8 cellular contexts compared by ENCODE assay signal in genomic region chr11:120612363-120613263, GRCh38.
DNase-seq lines count a peak whose midpoint lies in the region; ATAC-seq and TF ChIP-seq lines count a peak whose summit lies in the region.

No MANE protein-coding gene starts in this region.

- no peaks in the 10 kb centered on the region for H3K27me3 Mint-ChIP-seq in activated CD4-positive, alpha-beta T cell treated with anti-CD3 and anti-CD28 coated beads, Interleukin-2, amount 10 ng/mL, durations not matched to agents 7 days and 5 days
- H3K27me3 Mint-ChIP-seq in activated CD8-positive, alpha-beta T cell treated with anti-CD3 and anti-CD28 coated beads, Interleukin-2, amount 10 ng/mL, durations not matched to agents 7 days and 5 days (ENCODE audit: low read depth), result no peaks in the 10 kb centered on the region

- DNase-seq in activated CD4-positive, alpha-beta T cell treated with anti-CD3 and anti-CD28 coated beads, Interleukin-2, amount 10 ng/mL, durations not matched to agents 7 days and 5 days, result no peak
- DNase-seq in activated CD4-positive, alpha-beta T cell treated with anti-CD3 and anti-CD28 coated beads, Interleukin-2, amount 50 U/mL, for 1 hour, result no peak
- DNase-seq in activated CD8-positive, alpha-beta T cell treated with anti-CD3 and anti-CD28 coated beads, Interleukin-2, amount 10 ng/mL, durations not matched to agents 7 days and 5 days, result peak; percentile 26
- peak in 3 of 5 donors; percentile 33 to 51 (median 35) for DNase-seq in ovary
- no peak for DNase-seq in NCI-H2029 (lab: John Stamatoyannopoulos, UW)
- no peak for DNase-seq in NCI-H2171 (lab: John Stamatoyannopoulos, UW)
- DNase-seq in esophagus muscularis mucosa (ENCODE audit: extremely low spot score), result no peak

- TF ChIP-seq EP300 in ovary (IDR thresholded peaks at IDR 0.05), result no peak
- TF ChIP-seq EP300 in esophagus muscularis mucosa (IDR thresholded peaks at IDR 0.05), result no peak

- WGBS in ovary, 3 donors, result 47 to 60% (median 49%) methylated on average over 9 of the region's 9 CpGs
- WGBS in esophagus muscularis mucosa, result 67% methylated on average over 9 of the region's 9 CpGs

- H3K9me3 ChIP-seq in ovary (no peaks in the 10 kb centered on the region), esophagus muscularis mucosa (peaks cover 0 to 3% (median 2%) of the 10 kb centered on the region in 4 donors)

- no peaks in the 10 kb centered on the region for H3K36me3 Mint-ChIP-seq in activated CD4-positive, alpha-beta T cell treated with anti-CD3 and anti-CD28 coated beads, Interleukin-2, amount 10 ng/mL, durations not matched to agents 7 days and 5 days (ENCODE audit: low read depth)
- H3K36me3 Mint-ChIP-seq in activated CD8-positive, alpha-beta T cell treated with anti-CD3 and anti-CD28 coated beads, Interleukin-2, amount 10 ng/mL, durations not matched to agents 7 days and 5 days (ENCODE audit: low read depth), result no peaks in the 10 kb centered on the region

- CTCF ChIA-PET in activated CD4-positive, alpha-beta T cell treated with anti-CD3 and anti-CD28 coated beads, Interleukin-2, amount 10 ng/mL, durations not matched to agents 7 days and 5 days (lab: Charles Lee), result interaction anchor here (1.3 kb wide), 1 partner anchor 11 kb away, joined by 5 read pairs; no protein-coding TSS in a partner anchor
- CTCF ChIA-PET in activated CD8-positive, alpha-beta T cell treated with anti-CD3 and anti-CD28 coated beads, Interleukin-2, amount 10 ng/mL, durations not matched to agents 7 days and 5 days (lab: Charles Lee), result no interaction called here

- no peak overlapping the region for H3K27ac ChIP-seq in ovary
- H3K27ac ChIP-seq in esophagus muscularis mucosa (replicated peaks in 1 of 4), result no peak overlapping the region

- no peak overlapping the region for H3K4me3 ChIP-seq in ovary
- no peak overlapping the region for H3K4me3 ChIP-seq in esophagus muscularis mucosa

- POLR2A ChIA-PET in activated CD4-positive, alpha-beta T cell treated with anti-CD3 and anti-CD28 coated beads, Interleukin-2, amount 10 ng/mL, durations not matched to agents 7 days and 5 days (lab: Charles Lee), result no interaction called here
- POLR2A ChIA-PET in activated CD8-positive, alpha-beta T cell treated with anti-CD3 and anti-CD28 coated beads, Interleukin-2, amount 10 ng/mL, durations not matched to agents 7 days and 5 days (lab: Charles Lee), result no interaction called here

- H3K4me1 ChIP-seq in ovary (ENCODE audit: insufficient read depth) (peaks cover 20% of the 10 kb centered on the region), esophagus muscularis mucosa (peaks cover 9 to 25% (median 23%) of the 10 kb centered on the region in 4 donors)

- peak; percentile 75 for ATAC-seq in HG02970 (IDR thresholded peaks at IDR 0.05; ENCODE audit: low FRiP score, unreplicated experiment)
- peak; percentile 23 for ATAC-seq in activated CD8-positive, alpha-beta T cell treated with anti-CD3 and anti-CD28 coated beads, Interleukin-2, amount 10 ng/mL, durations not matched to agents 7 days and 5 days

- H3K9me3 Mint-ChIP-seq in activated CD4-positive, alpha-beta T cell treated with anti-CD3 and anti-CD28 coated beads, Interleukin-2, amount 10 ng/mL, durations not matched to agents 7 days and 5 days, result peaks cover under 1% of the 10 kb centered on the region
- H3K9me3 Mint-ChIP-seq in activated CD8-positive, alpha-beta T cell treated with anti-CD3 and anti-CD28 coated beads, Interleukin-2, amount 10 ng/mL, durations not matched to agents 7 days and 5 days (ENCODE audit: insufficient read depth), result no peaks in the 10 kb centered on the region

- no peak for TF ChIP-seq CTCF in ovary (IDR thresholded peaks at IDR 0.05)
- TF ChIP-seq CTCF in esophagus muscularis mucosa (IDR thresholded peaks at IDR 0.05), result no peak

- H3K4me1 Mint-ChIP-seq in activated CD4-positive, alpha-beta T cell treated with anti-CD3 and anti-CD28 coated beads, Interleukin-2, amount 10 ng/mL, durations not matched to agents 7 days and 5 days, result peaks cover 15% of the 10 kb centered on the region
- peaks cover 11% of the 10 kb centered on the region for H3K4me1 Mint-ChIP-seq in activated CD8-positive, alpha-beta T cell treated with anti-CD3 and anti-CD28 coated beads, Interleukin-2, amount 10 ng/mL, durations not matched to agents 7 days and 5 days (ENCODE audit: low read depth)

- no peak overlapping the region for H3K4me3 Mint-ChIP-seq in activated CD4-positive, alpha-beta T cell treated with anti-CD3 and anti-CD28 coated beads, Interleukin-2, amount 10 ng/mL, durations not matched to agents 7 days and 5 days
- no peak overlapping the region for H3K4me3 Mint-ChIP-seq in activated CD8-positive, alpha-beta T cell treated with anti-CD3 and anti-CD28 coated beads, Interleukin-2, amount 10 ng/mL, durations not matched to agents 7 days and 5 days

- no peaks in the 10 kb centered on the region for H3K36me3 ChIP-seq in ovary
- no peaks in the 10 kb centered on the region for H3K36me3 ChIP-seq in esophagus muscularis mucosa

- no peaks in the 10 kb centered on the region for H3K27me3 ChIP-seq in ovary
- peaks cover 0 to 8% (median 0%) of the 10 kb centered on the region in 4 donors for H3K27me3 ChIP-seq in esophagus muscularis mucosa

- H3K27ac Mint-ChIP-seq in activated CD4-positive, alpha-beta T cell treated with anti-CD3 and anti-CD28 coated beads, Interleukin-2, amount 10 ng/mL, durations not matched to agents 7 days and 5 days, result peak overlapping the region; percentile 48
- no peak overlapping the region for H3K27ac Mint-ChIP-seq in activated CD8-positive, alpha-beta T cell treated with anti-CD3 and anti-CD28 coated beads, Interleukin-2, amount 10 ng/mL, durations not matched to agents 7 days and 5 days

- intact Hi-C loops in ovary (cut with DNase I) (no loop called here), esophagus muscularis mucosa (cut with DNase I) (no loop called here)

- TF ChIP-seq POLR2A in ovary (IDR thresholded peaks at IDR 0.05) (no peak), esophagus muscularis mucosa (IDR thresholded peaks at IDR 0.05; ENCODE audit: low read depth) (no peak)

Comparison
In these comparisons a context has a peak if more than half of its experiments do, and no peak if none do; other contexts are left out.
1. DNase-seq: peak in activated CD8-positive, alpha-beta T cell treated with anti-CD3 and anti-CD28 coated beads, Interleukin-2, amount 10 ng/mL, durations not matched to agents 7 days and 5 days (single experiment) and ovary (3 of 5); none in activated CD4-positive, alpha-beta T cell treated with anti-CD3 and anti-CD28 coated beads, Interleukin-2, amount 10 ng/mL, durations not matched to agents 7 days and 5 days (single experiment), activated CD4-positive, alpha-beta T cell treated with anti-CD3 and anti-CD28 coated beads, Interleukin-2, amount 50 U/mL, for 1 hour (single experiment), NCI-H2029 (single experiment), NCI-H2171 (single experiment) and esophagus muscularis mucosa (single experiment).